ENCODE assay signal across 8 cellular contexts in the genomic region with DNA sequence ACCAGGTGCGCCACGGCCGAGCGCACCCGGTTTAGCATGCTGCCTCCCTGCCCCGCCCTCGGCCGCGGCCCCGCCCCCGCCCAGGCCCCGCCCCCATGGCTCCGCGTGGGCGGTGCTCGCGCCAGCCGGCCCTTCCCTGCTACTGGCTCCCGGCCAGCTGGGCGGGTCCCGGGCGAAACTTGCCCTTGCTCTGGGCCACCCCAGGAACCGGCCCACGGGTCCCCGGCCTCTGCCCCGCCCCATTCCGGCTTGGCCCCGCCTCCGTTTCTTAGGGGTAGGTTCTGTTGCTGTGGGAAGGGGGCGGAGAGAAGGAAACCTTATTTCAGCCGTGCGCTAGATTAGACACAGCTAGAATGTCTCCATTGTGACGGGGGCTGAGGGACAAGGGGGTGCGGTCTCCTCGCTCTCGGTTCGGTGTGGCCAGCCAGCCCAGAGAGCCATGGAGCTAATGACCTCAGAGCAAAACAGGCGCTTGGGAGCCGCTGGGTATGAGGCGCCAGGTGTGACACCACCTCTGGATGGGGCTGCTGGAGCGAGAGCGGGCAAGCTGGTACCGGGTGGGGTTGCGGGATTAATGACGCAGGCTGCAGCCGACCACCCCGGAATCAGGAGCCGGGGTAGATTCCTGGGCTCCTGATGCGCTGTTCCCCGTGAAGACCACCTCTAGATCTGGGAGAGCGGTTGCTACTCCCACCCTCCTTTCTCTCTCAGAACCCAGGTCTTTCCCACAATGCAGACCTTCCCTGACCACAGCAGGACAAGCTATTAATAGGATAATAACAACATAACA.
DNase-seq lines count a peak whose midpoint lies in the region; ATAC-seq and TF ChIP-seq lines count a peak whose summit lies in the region.

A gene with protein sequence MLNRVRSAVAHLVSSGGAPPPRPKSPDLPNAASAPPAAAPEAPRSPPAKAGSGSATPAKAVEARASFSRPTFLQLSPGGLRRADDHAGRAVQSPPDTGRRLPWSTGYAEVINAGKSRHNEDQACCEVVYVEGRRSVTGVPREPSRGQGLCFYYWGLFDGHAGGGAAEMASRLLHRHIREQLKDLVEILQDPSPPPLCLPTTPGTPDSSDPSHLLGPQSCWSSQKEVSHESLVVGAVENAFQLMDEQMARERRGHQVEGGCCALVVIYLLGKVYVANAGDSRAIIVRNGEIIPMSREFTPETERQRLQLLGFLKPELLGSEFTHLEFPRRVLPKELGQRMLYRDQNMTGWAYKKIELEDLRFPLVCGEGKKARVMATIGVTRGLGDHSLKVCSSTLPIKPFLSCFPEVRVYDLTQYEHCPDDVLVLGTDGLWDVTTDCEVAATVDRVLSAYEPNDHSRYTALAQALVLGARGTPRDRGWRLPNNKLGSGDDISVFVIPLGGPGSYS (minus strand): TSS at position 69 of the 790 bp plus-strand sequence. CDS start 31 bp downstream, at position 38.

- H3K4me3 ChIP-seq in AG10803 (ENCODE audit: low read length) = peak within 1 kb of the TSS; percentile 76
- peak within 1 kb of the TSS; percentile 65 for H3K4me3 ChIP-seq in choroid plexus epithelial cell (ENCODE audit: low read depth, low read length)

- TF ChIP-seq CTCF in AG10803 (conservative IDR thresholded peaks at IDR 0.05; ENCODE audit: low read length) (no peak), choroid plexus epithelial cell (conservative IDR thresholded peaks at IDR 0.05; ENCODE audit: low read depth, low read length) (no peak)

- peak; percentile 82 for ATAC-seq in GM18907 (IDR thresholded peaks at IDR 0.05; ENCODE audit: unreplicated experiment)
- ATAC-seq in HG03139 (IDR thresholded peaks at IDR 0.05; ENCODE audit: unreplicated experiment) = peak; percentile 66

- DNase-seq in AG10803 (ENCODE audit: low read depth) (peak; percentile 85), NCI-H446 (lab: John Stamatoyannopoulos, UW) (peak; percentile 57 to 92), choroid plexus epithelial cell (ENCODE audit: low read depth) (peak; percentile 94), kidney tubule cell (ENCODE audit: low spot score) (peak; percentile 97)
- DNase-seq in activated CD4-positive, alpha-beta T cell treated with anti-CD3 and anti-CD28 coated beads for 24 hours (ENCODE audit: low read depth in 2 of 2) = peak; percentile 91 to 92
- peak; percentile 89 to 94 for DNase-seq in stimulated activated CD4-positive, alpha-beta T cell treated with anti-CD3 and anti-CD28 coated beads, Interleukin-15, amount 100 ng/mL, for 48 hours (ENCODE audit: low read depth in 2 of 2)

Comparison
In these comparisons a context has a peak if more than half of its experiments do, and no peak if none do; other contexts are left out.
1. Peak in every context shown above with its lines: DNase-seq, ATAC-seq and H3K4me3 ChIP-seq.